8 cellular contexts compared by ENCODE assay signal in genomic region chr6:142819603-142820335, GRCh38.
DNase-seq lines count a peak whose midpoint lies in the region; ATAC-seq and TF ChIP-seq lines count a peak whose summit lies in the region.

No MANE protein-coding gene starts in this region.

- no peaks in the 10 kb centered on the region for H3K27me3 Mint-ChIP-seq in activated CD4-positive, alpha-beta memory T cell treated with anti-CD3 and anti-CD28 coated beads, Interleukin-2, amount 10 ng/mL, durations not matched to agents 7 days and 5 days

- CTCF ChIA-PET in activated CD4-positive, alpha-beta memory T cell treated with anti-CD3 and anti-CD28 coated beads, Interleukin-2, amount 10 ng/mL, durations not matched to agents 7 days and 5 days (lab: Charles Lee), result interaction anchor here (1.5 to 3.2 kb wide), 5 partner anchors 18 to 85 kb away, joined by 3 to 16 read pairs (median 5); no protein-coding TSS in a partner anchor

- peak overlapping the region; percentile 92 for H3K27ac Mint-ChIP-seq in activated CD4-positive, alpha-beta memory T cell treated with anti-CD3 and anti-CD28 coated beads, Interleukin-2, amount 10 ng/mL, durations not matched to agents 7 days and 5 days

- POLR2A ChIA-PET in activated CD4-positive, alpha-beta memory T cell treated with anti-CD3 and anti-CD28 coated beads, Interleukin-2, amount 10 ng/mL, durations not matched to agents 7 days and 5 days (lab: Charles Lee), result interaction anchor here (0.6 to 4.0 kb wide), 28 partner anchors 9 to 127 kb away, joined by 3 to 79 read pairs (median 6); partner anchors contain the start of gene HIVEP2

- H3K4me3 Mint-ChIP-seq in activated CD4-positive, alpha-beta memory T cell treated with anti-CD3 and anti-CD28 coated beads, Interleukin-2, amount 10 ng/mL, durations not matched to agents 7 days and 5 days, result peak overlapping the region; percentile 79

- peaks cover 64% of the 10 kb centered on the region for H3K4me1 Mint-ChIP-seq in activated CD4-positive, alpha-beta memory T cell treated with anti-CD3 and anti-CD28 coated beads, Interleukin-2, amount 10 ng/mL, durations not matched to agents 7 days and 5 days

- H3K9me3 Mint-ChIP-seq in activated CD4-positive, alpha-beta memory T cell treated with anti-CD3 and anti-CD28 coated beads, Interleukin-2, amount 10 ng/mL, durations not matched to agents 7 days and 5 days, result peaks cover 3% of the 10 kb centered on the region

- peak overlapping the region; percentile 37 for H3K4me3 ChIP-seq in fibroblast of villous mesenchyme (ENCODE audit: low read depth, low read length)
- peak overlapping the region; percentile 29 for H3K4me3 ChIP-seq in skeletal muscle cell (ENCODE audit: low read depth, low read length)

- DNase-seq in ELR (ENCODE audit: low read depth) (peak; percentile 64), KG1 (lab: John Stamatoyannopoulos, UW) (peak; percentile 13), fibroblast of villous mesenchyme (ENCODE audit: low read depth) (peak; percentile 59), skeletal muscle cell (ENCODE audit: low read depth) (no peak), NCI-H345 (lab: John Stamatoyannopoulos, UW) (no peak), GM03348 (ENCODE audit: low spot score) (no peak)
- DNase-seq in activated CD4-positive, alpha-beta memory T cell treated with anti-CD3 and anti-CD28 coated beads, Interleukin-2, amount 10 ng/mL, durations not matched to agents 7 days and 5 days, result peak; percentile 52

- peak; percentile 78 for ATAC-seq in GM21528 (IDR thresholded peaks at IDR 0.05; ENCODE audit: low FRiP score, unreplicated experiment)

- TF ChIP-seq CTCF in fibroblast of villous mesenchyme (IDR thresholded peaks at IDR 0.05; ENCODE audit: insufficient read depth, low read depth, low read length), result no peak

- peaks cover 30% of the 10 kb centered on the region for H3K36me3 Mint-ChIP-seq in activated CD4-positive, alpha-beta memory T cell treated with anti-CD3 and anti-CD28 coated beads, Interleukin-2, amount 10 ng/mL, durations not matched to agents 7 days and 5 days (ENCODE audit: low read depth)

Comparison
In these comparisons a context has a peak if more than half of its experiments do, and no peak if none do; other contexts are left out.
1. DNase-seq: peak in ELR (single experiment), KG1 (single experiment), activated CD4-positive, alpha-beta memory T cell treated with anti-CD3 and anti-CD28 coated beads, Interleukin-2, amount 10 ng/mL, durations not matched to agents 7 days and 5 days (single experiment) and fibroblast of villous mesenchyme (single experiment); none in skeletal muscle cell (single experiment), NCI-H345 (single experiment) and GM03348 (single experiment).